ENCODE assay signal across 7 cellular contexts in genomic region chr19:36736166-36736565, GRCh38. TPM values are rescaled to one million over a fixed set of nuclear protein-coding genes. Genes with fewer than 3 reads are reported as not detected.
A peak's percentile ranks its signal among the peaks of the same experiment; 100 is the strongest.
DNase-seq lines count a peak whose midpoint lies in the region; ATAC-seq and TF ChIP-seq lines count a peak whose summit lies in the region.
"Not testable (repeated sequence)": the region's sequence is repeated elsewhere in the genome, so short reads cannot be mapped to it uniquely, and the experiment has no call there.

No MANE protein-coding gene starts in this region.

- H3K4me3 ChIP-seq in LNCaP clone FGC (ENCODE audit: low read depth, low read length); WERI-Rb-1 (ENCODE audit: low read depth, low read length): not testable (repeated sequence)
- peak overlapping the region in 3 of 5 donors; percentile 37 to 53 (median 47) for H3K4me3 ChIP-seq in subcutaneous abdominal adipose tissue (ENCODE audit: low read depth in 1 of 5, low read length in 5 of 5)

- not testable (repeated sequence) for H3K9me3 ChIP-seq in WERI-Rb-1 (ENCODE audit: severe bottlenecking)
- H3K9me3 ChIP-seq in subcutaneous abdominal adipose tissue (ENCODE audit: control insufficient read depth in 5 of 5, low read length in 5 of 5): peaks cover 51 to 93% (median 89%) of the 10 kb centered on the region in 5 donors

- DNase-seq in DMS53 treated with DMSO at 0.1 percent for 48 hours (lab: John Stamatoyannopoulos, UW; ENCODE audit: unreplicated experiment): peak; percentile 26
- peak; percentile 18 for DNase-seq in LNCaP clone FGC (ENCODE audit: low read depth)
- DNase-seq in NCI-H748 (lab: John Stamatoyannopoulos, UW; ENCODE audit: unreplicated experiment): peak; percentile 67
- peak; percentile 9 for DNase-seq in WERI-Rb-1
- not testable (repeated sequence) for DNase-seq in foreskin keratinocyte

- ATAC-seq in foreskin keratinocyte: not testable (repeated sequence)

- not testable (repeated sequence) for H3K9ac ChIP-seq in subcutaneous abdominal adipose tissue (ENCODE audit: low read length in 5 of 5)

- not testable (repeated sequence) for H3K27me3 ChIP-seq in WERI-Rb-1 (ENCODE audit: insufficient read depth, low read depth, severe bottlenecking); foreskin keratinocyte; subcutaneous abdominal adipose tissue (ENCODE audit: control insufficient read depth in 5 of 5, insufficient read depth in 4 of 5, low read length in 5 of 5)

- TF ChIP-seq CTCF in C4-2B (conservative IDR thresholded peaks at IDR 0.05) (peak; percentile 22; the same call in 1 of the 2 replicates), WERI-Rb-1 (IDR thresholded peaks at IDR 0.05; ENCODE audit: low read depth, low read length) (0 out of 2 replicates have a peak, but pooled peaks have one; percentile 6), foreskin keratinocyte (conservative IDR thresholded peaks at IDR 0.05) (peak; percentile 6)
- TF ChIP-seq CTCF in LNCaP clone FGC (IDR thresholded peaks at IDR 0.05; ENCODE audit: control insufficient read depth, extremely low read depth, insufficient read depth): not testable (repeated sequence)

- H3K27ac ChIP-seq in C4-2B; WERI-Rb-1; foreskin keratinocyte; subcutaneous abdominal adipose tissue (ENCODE audit: low read depth, low read length): not testable (repeated sequence)

- H3K36me3 ChIP-seq in WERI-Rb-1: not testable (repeated sequence)
- peaks cover 0 to 18% (median 2%) of the 10 kb centered on the region in 5 donors for H3K36me3 ChIP-seq in subcutaneous abdominal adipose tissue (ENCODE audit: control insufficient read depth in 5 of 5, insufficient read depth in 5 of 5, low read length in 5 of 5)

- not testable (repeated sequence) for H3K4me1 ChIP-seq in foreskin keratinocyte; subcutaneous abdominal adipose tissue (ENCODE audit: control insufficient read depth in 5 of 5, insufficient read depth in 5 of 5, low read length in 5 of 5)

RNA-seq across cellular contexts. Expression of gene ZNF850, which starts 36.4 kb away (rescaled TPM):
- 2.1 and 2.2 TPM in 2 replicates for total RNA-seq in foreskin keratinocyte
- 0.20 and 0.31 TPM in 2 replicates for polyA plus RNA-seq in foreskin keratinocyte

RNA-seq across cellular contexts. Expression of gene ZNF567, which starts 48.8 kb away (rescaled TPM):
- total RNA-seq in foreskin keratinocyte: 6.1 and 6.8 TPM in 2 replicates
- 3.1 and 3.5 TPM in 2 replicates for polyA plus RNA-seq in foreskin keratinocyte
